ENCODE assay signal across 6 cellular contexts in genomic region chr19:17337675-17338439, GRCh38. TPM values are rescaled to one million over a fixed set of nuclear protein-coding genes. Genes with fewer than 3 reads are reported as not detected.
A peak's percentile ranks its signal among the peaks of the same experiment; 100 is the strongest.
DNase-seq lines count a peak whose midpoint lies in the region; ATAC-seq and TF ChIP-seq lines count a peak whose summit lies in the region.

No MANE protein-coding gene starts in this region.

- peaks cover 5% of the 10 kb centered on the region; the same call in 1 of the 2 replicates for H3K9me3 ChIP-seq in DOHH2 (ENCODE audit: control insufficient read depth, insufficient read depth, low read length)
- H3K9me3 ChIP-seq in ectodermal cell (ENCODE audit: control insufficient read depth, low read length): no peaks in the 10 kb centered on the region
- no peaks in the 10 kb centered on the region for H3K9me3 ChIP-seq in sigmoid colon

- no peak for TF ChIP-seq EP300 in sigmoid colon (IDR thresholded peaks at IDR 0.05)

- no peak for ATAC-seq in HG03521 (IDR thresholded peaks at IDR 0.05; ENCODE audit: unreplicated experiment)
- ATAC-seq in HG03175 (IDR thresholded peaks at IDR 0.05; ENCODE audit: unreplicated experiment): no peak

- H3K4me1 ChIP-seq in DOHH2 (ENCODE audit: control insufficient read depth, low read length) (peaks cover 43% of the 10 kb centered on the region), ectodermal cell (ENCODE audit: control insufficient read depth, insufficient read depth, low read length) (peaks cover 4% of the 10 kb centered on the region), sigmoid colon (peaks cover 0 to 45% (median 38%) of the 10 kb centered on the region in 4 donors)

- peaks cover 25% of the 10 kb centered on the region for H3K79me2 ChIP-seq in DOHH2 (ENCODE audit: control insufficient read depth, low read length)

- no peak for TF ChIP-seq POLR2A in sigmoid colon (IDR thresholded peaks at IDR 0.05)

- H4K20me1 ChIP-seq in DOHH2 (ENCODE audit: control insufficient read depth, insufficient read depth, low read depth, low read length): no peaks in the 10 kb centered on the region; the same call in 1 of the 2 replicates

- H3K36me3 ChIP-seq in DOHH2 (ENCODE audit: control insufficient read depth, low read length) (peaks cover 39% of the 10 kb centered on the region), ectodermal cell (ENCODE audit: control insufficient read depth, insufficient read depth, low read length) (peaks cover 3% of the 10 kb centered on the region), sigmoid colon (peaks cover 0 to 17% (median 0%) of the 10 kb centered on the region in 4 donors)

- DNase-seq in NCI-H2171 (lab: John Stamatoyannopoulos, UW) (peak; percentile 27), sigmoid colon (no peak)

- no peaks in the 10 kb centered on the region for H3K9me2 ChIP-seq in DOHH2 (replicated peaks; ENCODE audit: control insufficient read depth, low read length)

- WGBS in ectodermal cell, 2 experiments: 13% methylated on average over 52 of the region's 52 CpGs
- WGBS in sigmoid colon, 2 donors: 11% methylated on average over 52 of the region's 52 CpGs

- H3K4me3 ChIP-seq in DOHH2 (ENCODE audit: low read length) (peak overlapping the region; percentile 96), ectodermal cell (ENCODE audit: insufficient read depth, low read depth, low read length) (peak overlapping the region; percentile 69), sigmoid colon (peak overlapping the region; percentile 45 to 81 (median 66))

- TF ChIP-seq CTCF in DOHH2 (IDR thresholded peaks at IDR 0.05; ENCODE audit: low read depth, low read length, poor library complexity, severe bottlenecking) (no peak), sigmoid colon (IDR thresholded peaks at IDR 0.05) (no peak)

- H3K4me2 ChIP-seq in DOHH2 (ENCODE audit: low read length): peak overlapping the region; percentile 96

- H3K27me3 ChIP-seq in DOHH2 (ENCODE audit: control insufficient read depth, low read length) (no peaks in the 10 kb centered on the region), ectodermal cell (ENCODE audit: control insufficient read depth, insufficient read depth, low read length, poor library complexity, severe bottlenecking) (no peaks in the 10 kb centered on the region), sigmoid colon (peaks cover 0 to 1% (median 0%) of the 10 kb centered on the region in 3 donors)

- peak overlapping the region; percentile 76 for H3K27ac ChIP-seq in DOHH2 (ENCODE audit: low read depth, low read length)
- H3K27ac ChIP-seq in ectodermal cell (ENCODE audit: insufficient read depth, low read depth, low read length, poor library complexity, severe bottlenecking): no peak overlapping the region
- peak overlapping the region; percentile 83 to 96 (median 90) for H3K27ac ChIP-seq in sigmoid colon

- intact Hi-C loops in sigmoid colon (cut with DNase I): loop anchor here (2.0 kb wide), 1 partner anchor 131 kb away; no protein-coding TSS in a partner anchor

- peaks cover 8% of the 10 kb centered on the region for H3F3A ChIP-seq in DOHH2 (ENCODE audit: control insufficient read depth, insufficient read depth)

RNA-seq across cellular contexts. Expression of gene GTPBP3, which starts 0.5 kb away (rescaled TPM):
- polyA plus RNA-seq in ectodermal cell (2013, experiment 1 of 4): 44.9 TPM
- polyA plus RNA-seq in ectodermal cell (2013, experiment 2 of 4): 39.2 TPM
- polyA plus RNA-seq in ectodermal cell (2013, experiment 3 of 4): 34.0 TPM
- 37.9 TPM for polyA plus RNA-seq in ectodermal cell (2013, experiment 4 of 4)
- total RNA-seq in sigmoid colon: 10 to 100 TPM in 3 of 4 donors, 1 to 10 TPM in 1; 4.6 to 22.2 (median 15.4) TPM
- polyA plus RNA-seq in sigmoid colon: 10 to 100 TPM in 1 of 3 donors, 1 to 10 TPM in 2; 3.7 to 16.0 (median 4.8) TPM

RNA-seq across cellular contexts. Expression of gene ANO8, which starts 3.2 kb away (rescaled TPM):
- polyA plus RNA-seq in ectodermal cell (2013, experiment 1 of 4): 31.4 TPM
- polyA plus RNA-seq in ectodermal cell (2013, experiment 2 of 4): 32.5 TPM
- 26.4 TPM for polyA plus RNA-seq in ectodermal cell (2013, experiment 3 of 4)
- 29.6 TPM for polyA plus RNA-seq in ectodermal cell (2013, experiment 4 of 4)
- 10 to 100 TPM in 1 of 4 donors, 1 to 10 TPM in 3; 2.0 to 10.5 (median 2.7) TPM for total RNA-seq in sigmoid colon
- polyA plus RNA-seq in sigmoid colon: 1 to 10 TPM in 2 of 3 donors, under 1 TPM in 1; 0.46 to 5.4 (median 1.2) TPM

RNA-seq across cellular contexts. Expression of gene DDA1, which starts 28.5 kb away (rescaled TPM):
- polyA plus RNA-seq in ectodermal cell (2013, experiment 1 of 4): 47.9 TPM
- 48.5 TPM for polyA plus RNA-seq in ectodermal cell (2013, experiment 2 of 4)
- polyA plus RNA-seq in ectodermal cell (2013, experiment 3 of 4): 41.1 TPM
- polyA plus RNA-seq in ectodermal cell (2013, experiment 4 of 4): 43.9 TPM
- 10 to 100 TPM in 2 of 4 donors, 1 to 10 TPM in 2; 6.1 to 10.3 (median 8.7) TPM for total RNA-seq in sigmoid colon
- 100 to 1,000 TPM in 1 of 3 donors, 10 to 100 TPM in 2; 57.1 to 101 (median 82.6) TPM for polyA plus RNA-seq in sigmoid colon

RNA-seq across cellular contexts. Expression of gene MRPL34, which starts 32.2 kb away (rescaled TPM):
- 47.0 TPM for polyA plus RNA-seq in ectodermal cell (2013, experiment 1 of 4)
- 48.2 TPM for polyA plus RNA-seq in ectodermal cell (2013, experiment 2 of 4)
- 56.2 TPM for polyA plus RNA-seq in ectodermal cell (2013, experiment 3 of 4)
- polyA plus RNA-seq in ectodermal cell (2013, experiment 4 of 4): 66.2 TPM
- 100 to 1,000 TPM; 174 to 390 (median 267) TPM for total RNA-seq in sigmoid colon
- 100 to 1,000 TPM; 217 to 476 (median 275) TPM for polyA plus RNA-seq in sigmoid colon

RNA-seq across cellular contexts. Expression of gene ABHD8, which starts 34.6 kb away (rescaled TPM):
- 12.9 TPM for polyA plus RNA-seq in ectodermal cell (2013, experiment 1 of 4)
- 12.1 TPM for polyA plus RNA-seq in ectodermal cell (2013, experiment 2 of 4)
- 8.8 TPM for polyA plus RNA-seq in ectodermal cell (2013, experiment 3 of 4)
- 11.1 TPM for polyA plus RNA-seq in ectodermal cell (2013, experiment 4 of 4)
- total RNA-seq in sigmoid colon: 10 to 100 TPM; 15.5 to 21.9 (median 18.8) TPM
- 1 to 10 TPM; 4.2 to 9.0 (median 7.4) TPM for polyA plus RNA-seq in sigmoid colon
